Comparison of ENCODE assay signal across 33 cellular contexts in genomic region chr3:139286241-139286640, GRCh38.
"Had no signal": no experiment of that assay in that cellular context is flagged by ENCODE, and none has a peak within 500 bp of the region (broad histone marks: within the 10 kb centered on the region; RNA-seq: fewer than 3 reads in every experiment).

No MANE protein-coding gene starts in this region.

- H3K36me3 ChIP-seq: ascending aorta, SJCRH30, WERI-Rb-1 had no signal

- H3K4me1 ChIP-seq: ascending aorta, SJCRH30 had no signal

- DNase-seq: activated CD4-positive, alpha-beta memory T cell treated with anti-CD3 and anti-CD28 coated beads, Interleukin-2, amount 10 ng/mL, durations not matched to agents 7 days and 5 days; activated CD4-positive, alpha-beta T cell treated with anti-CD3 and anti-CD28 coated beads for 1 hour; activated CD4-positive, alpha-beta T cell treated with anti-CD3 and anti-CD28 coated beads for 48 hours; activated CD4-positive, CD25-positive, alpha-beta regulatory T cell; activated CD8-positive, alpha-beta memory T cell treated with anti-CD3 and anti-CD28 coated beads for 24 hours; activated CD8-positive, alpha-beta memory T cell treated with anti-CD3 and anti-CD28 coated beads, Interleukin-2, amount 10 ng/mL, durations not matched to agents 7 days and 5 days; activated CD8-positive, alpha-beta memory T cell treated with anti-CD3 and anti-CD28 coated beads, Interleukin-2, amount 50 U/mL, for 48 hours; activated gamma-delta T cell; activated naive CD4-positive, alpha-beta T cell treated with Interleukin-2 at 50 U/mL for 16 hours; activated naive CD8-positive, alpha-beta T cell treated with anti-CD3 and anti-CD28 coated beads, Interleukin-2, amount 10 ng/mL, durations not matched to agents 7 days and 5 days; activated T-cell treated with anti-CD3 and anti-CD28 coated beads, Interleukin-2, amount 50 U/mL, for 48 hours; amygdala; Kasumi-1; KG1; MM.1S; MV-4-11; NCI-H1092; NCI-H1436 treated with DMSO at 0.1 percent for 48 hours; NCI-H1694 treated with DMSO at 0.1 percent for 48 hours; NCI-H2029; NCI-H2107; NCI-H2171; NCI-H2227 treated with DMSO at 0.1 percent for 48 hours; NCI-H446; NCI-H69; SHP77; T1000 had no signal

- H3K27ac ChIP-seq: ascending aorta, SJCRH30, SK-N-MC, WERI-Rb-1 had no signal

- H3K27ac Mint-ChIP-seq: activated CD4-positive, alpha-beta memory T cell treated with anti-CD3 and anti-CD28 coated beads, Interleukin-2, amount 10 ng/mL, durations not matched to agents 7 days and 5 days; activated CD8-positive, alpha-beta memory T cell treated with anti-CD3 and anti-CD28 coated beads, Interleukin-2, amount 10 ng/mL, durations not matched to agents 7 days and 5 days; activated naive CD4-positive, alpha-beta T cell treated with anti-CD3 and anti-CD28 coated beads, Interleukin-2, amount 50 U/mL, for 24 hours; activated naive CD8-positive, alpha-beta T cell treated with anti-CD3 and anti-CD28 coated beads, Interleukin-2, amount 10 ng/mL, durations not matched to agents 7 days and 5 days had no signal

- H3K27me3 ChIP-seq: ascending aorta had no signal

- H3K36me3 Mint-ChIP-seq: activated CD8-positive, alpha-beta memory T cell treated with anti-CD3 and anti-CD28 coated beads, Interleukin-2, amount 10 ng/mL, durations not matched to agents 7 days and 5 days; activated naive CD4-positive, alpha-beta T cell treated with anti-CD3 and anti-CD28 coated beads, Interleukin-2, amount 50 U/mL, for 24 hours; activated naive CD8-positive, alpha-beta T cell treated with anti-CD3 and anti-CD28 coated beads, Interleukin-2, amount 10 ng/mL, durations not matched to agents 7 days and 5 days had no signal

- H3K4me3 ChIP-seq: ascending aorta, SJCRH30, SK-N-MC had no signal

- H3K27me3 Mint-ChIP-seq: activated CD4-positive, alpha-beta memory T cell treated with anti-CD3 and anti-CD28 coated beads, Interleukin-2, amount 10 ng/mL, durations not matched to agents 7 days and 5 days; activated naive CD4-positive, alpha-beta T cell treated with anti-CD3 and anti-CD28 coated beads, Interleukin-2, amount 50 U/mL, for 24 hours had no signal

- H3K4me3 Mint-ChIP-seq: activated CD4-positive, alpha-beta memory T cell treated with anti-CD3 and anti-CD28 coated beads, Interleukin-2, amount 10 ng/mL, durations not matched to agents 7 days and 5 days; activated CD8-positive, alpha-beta memory T cell treated with anti-CD3 and anti-CD28 coated beads, Interleukin-2, amount 10 ng/mL, durations not matched to agents 7 days and 5 days; activated naive CD4-positive, alpha-beta T cell treated with anti-CD3 and anti-CD28 coated beads, Interleukin-2, amount 50 U/mL, for 24 hours; activated naive CD8-positive, alpha-beta T cell treated with anti-CD3 and anti-CD28 coated beads, Interleukin-2, amount 10 ng/mL, durations not matched to agents 7 days and 5 days had no signal

- H3K9me3 Mint-ChIP-seq: activated CD4-positive, alpha-beta memory T cell treated with anti-CD3 and anti-CD28 coated beads, Interleukin-2, amount 10 ng/mL, durations not matched to agents 7 days and 5 days; activated naive CD4-positive, alpha-beta T cell treated with anti-CD3 and anti-CD28 coated beads, Interleukin-2, amount 50 U/mL, for 24 hours; activated naive CD8-positive, alpha-beta T cell treated with anti-CD3 and anti-CD28 coated beads, Interleukin-2, amount 10 ng/mL, durations not matched to agents 7 days and 5 days had no signal

- H3K4me1 Mint-ChIP-seq: activated CD4-positive, alpha-beta memory T cell treated with anti-CD3 and anti-CD28 coated beads, Interleukin-2, amount 10 ng/mL, durations not matched to agents 7 days and 5 days; activated CD8-positive, alpha-beta memory T cell treated with anti-CD3 and anti-CD28 coated beads, Interleukin-2, amount 10 ng/mL, durations not matched to agents 7 days and 5 days; activated naive CD4-positive, alpha-beta T cell treated with anti-CD3 and anti-CD28 coated beads, Interleukin-2, amount 50 U/mL, for 24 hours; activated naive CD8-positive, alpha-beta T cell treated with anti-CD3 and anti-CD28 coated beads, Interleukin-2, amount 10 ng/mL, durations not matched to agents 7 days and 5 days had no signal

- H3K9me3 ChIP-seq: ascending aorta, SJCRH30 had no signal

- ATAC-seq: activated CD8-positive, alpha-beta memory T cell treated with anti-CD3 and anti-CD28 coated beads, Interleukin-2, amount 10 ng/mL, durations not matched to agents 7 days and 5 days; Panc1 had no signal
